ENCODE assay signal across 8 cellular contexts in the genomic region with DNA sequence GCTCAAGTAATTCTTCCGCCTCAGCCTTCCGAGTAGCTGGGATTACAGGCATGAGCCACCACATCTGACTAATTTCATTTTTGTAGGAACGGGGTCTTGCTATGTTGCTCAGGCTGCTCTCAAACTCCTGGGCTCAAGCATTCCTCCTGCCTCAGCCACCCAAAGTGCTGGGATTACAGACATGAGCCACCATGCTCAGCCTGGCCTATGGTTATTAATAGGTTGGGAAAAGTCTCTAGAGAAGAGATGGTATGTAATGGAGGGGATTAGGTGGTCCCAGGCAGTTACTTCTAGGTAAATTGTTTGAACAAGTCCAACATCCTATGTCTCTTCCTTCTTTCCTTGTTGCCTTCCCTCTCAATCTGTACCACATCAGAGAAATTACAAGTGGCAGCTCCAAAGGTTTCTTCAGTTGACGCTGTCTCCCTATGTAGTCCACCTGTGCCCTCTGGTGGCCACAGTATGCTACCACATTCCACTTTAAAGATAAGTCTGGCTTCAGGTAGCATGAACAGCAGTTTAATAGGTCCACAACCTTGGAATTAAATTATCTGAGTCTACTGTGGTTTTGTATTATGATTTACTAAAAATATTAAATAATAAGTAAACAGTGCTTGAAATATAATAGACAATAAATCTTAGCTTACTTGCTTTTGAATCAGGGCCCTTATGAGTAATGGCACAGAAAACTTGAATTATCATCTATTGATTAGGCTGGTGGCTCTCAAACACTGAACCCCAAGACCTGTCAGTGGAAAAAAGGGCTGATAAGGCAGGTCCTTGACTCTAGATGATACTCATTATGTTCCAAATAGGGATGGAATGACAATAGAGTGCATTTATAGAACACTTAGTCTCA. TPM values are rescaled to one million over a fixed set of nuclear protein-coding genes. Genes with fewer than 3 reads are reported as not detected.
A peak's percentile ranks its signal among the peaks of the same experiment; 100 is the strongest.
DNase-seq lines count a peak whose midpoint lies in the region; ATAC-seq and TF ChIP-seq lines count a peak whose summit lies in the region.

No MANE protein-coding gene starts in this region.

- peak; percentile 8 for DNase-seq in DMS79 (lab: John Stamatoyannopoulos, UW)
- DNase-seq in HAP-1 (ENCODE audit: low spot score in 2 of 2), result peak; percentile 75 to 76
- DNase-seq in NCI-H1105 (lab: John Stamatoyannopoulos, UW), result peak; percentile 28
- peak; percentile 69 for DNase-seq in SKM-1 treated with dmso at 0.1 percent for 144 hours (lab: John Stamatoyannopoulos, UW; ENCODE audit: unreplicated experiment)
- DNase-seq in activated naive CD8-positive, alpha-beta T cell treated with anti-CD3 and anti-CD28 coated beads, Interleukin-2, amount 50 U/mL, for 16 hours (ENCODE audit: low read depth, low spot score), result peak; percentile 30
- peak in 4 of 5 donors; percentile 51 to 73 (median 60) for DNase-seq in heart left ventricle
- peak; percentile 76 for DNase-seq in renal cortical epithelial cell (ENCODE audit: low read depth)
- no peak for DNase-seq in KG1 (lab: John Stamatoyannopoulos, UW)

- TF ChIP-seq CTCF in heart left ventricle (IDR thresholded peaks at IDR 0.05), result peak; percentile 87 to 96 (median 94)

- H3K36me3 ChIP-seq in HAP-1 (replicated peaks) (no peaks in the 10 kb centered on the region), heart left ventricle (peaks cover 0 to 18% (median 10%) of the 10 kb centered on the region in 9 donors)

- intact Hi-C loops in heart left ventricle (cut with DNase I), result loop anchor here in 9 of 10 donors (1.0 to 10.0 kb wide), 13 partner anchors 138 to 358 kb away; no protein-coding TSS in a partner anchor

- TF ChIP-seq POLR2A in heart left ventricle (IDR thresholded peaks at IDR 0.05), result no peak

- 63 to 70% (median 66%) methylated on average over 4 of the region's 4 CpGs for WGBS in heart left ventricle, 4 donors

- in situ Hi-C loops in HAP-1 (cut with MboI; ENCODE audit: low sequenced_read_pairs), result no loop called here

- H3K9me3 ChIP-seq in HAP-1 (no peaks in the 10 kb centered on the region), heart left ventricle (no peaks in the 10 kb centered on the region)

- peak in 3 of 4 donors; percentile 74 to 82 (median 82) for ATAC-seq in heart left ventricle

- H3K4me3 ChIP-seq in HAP-1 (no peak overlapping the region), heart left ventricle (no peak overlapping the region)

- H3K27me3 ChIP-seq in HAP-1 (ENCODE audit: low read depth), result no peaks in the 10 kb centered on the region
- H3K27me3 ChIP-seq in heart left ventricle, result no peaks in the 10 kb centered on the region

- H3K4me1 ChIP-seq in HAP-1 (no peaks in the 10 kb centered on the region), heart left ventricle (peaks cover 0 to 16% (median 0%) of the 10 kb centered on the region in 12 donors)

- H3K27ac ChIP-seq in heart left ventricle, result no peak overlapping the region

RNA-seq across cellular contexts. Expression of gene TIGD6, which starts 9.7 kb away (rescaled TPM):
- total RNA-seq in heart left ventricle, result 1 to 10 TPM; 1.3 to 4.3 (median 2.6) TPM
- polyA plus RNA-seq in heart left ventricle, result 1 to 10 TPM; 2.3 to 3.0 TPM
- total RNA-seq in renal cortical epithelial cell, result 3.0 and 7.7 TPM in 2 replicates

RNA-seq across cellular contexts. Expression of gene HMGXB3, which starts 9.8 kb away (rescaled TPM):
- 10 to 100 TPM; 12.4 to 25.9 (median 17.5) TPM for total RNA-seq in heart left ventricle
- polyA plus RNA-seq in heart left ventricle, result 10 to 100 TPM; 10.7 to 18.8 TPM
- 29.3 and 50.4 TPM in 2 replicates for total RNA-seq in renal cortical epithelial cell

RNA-seq across cellular contexts. Expression of gene SLC26A2, which starts 30.2 kb away (rescaled TPM):
- total RNA-seq in heart left ventricle (10 to 100 TPM in 1 of 9 donors, 1 to 10 TPM in 8; 3.5 to 14.7 (median 6.8) TPM), renal cortical epithelial cell (97.9 and 100.0 TPM in 2 replicates)
- polyA plus RNA-seq in heart left ventricle, result 10 to 100 TPM in 1 of 2 donors, 1 to 10 TPM in 1; 1.5 to 22.1 TPM

RNA-seq across cellular contexts. Expression of gene PDE6A, which starts 46.2 kb away (rescaled TPM):
- total RNA-seq in heart left ventricle (under 1 TPM in 8 of 9 donors, not detected in 1; 0.08 to 0.35 (median 0.13) TPM), renal cortical epithelial cell (0.10 TPM in 1 of 2 replicates, not detected in the other)
- under 1 TPM; 0.04 to 0.08 TPM for polyA plus RNA-seq in heart left ventricle
